Comparison of ENCODE assay signal across 8 cellular contexts in genomic region chr9:64622058-64622457, GRCh38.
A peak's percentile ranks its signal among the peaks of the same experiment; 100 is the strongest.
DNase-seq lines count a peak whose midpoint lies in the region; ATAC-seq and TF ChIP-seq lines count a peak whose summit lies in the region.
"Not testable (repeated sequence)": the region's sequence is repeated elsewhere in the genome, so short reads cannot be mapped to it uniquely, and the experiment has no call there.

No MANE protein-coding gene starts in this region.

- H3K27ac ChIP-seq in spleen, upper lobe of right lung: not testable (repeated sequence)

- H3K36me3 ChIP-seq in BE2C, spleen, upper lobe of right lung: not testable (repeated sequence)

- ATAC-seq in Right ventricle myocardium superior (ENCODE audit: poor library complexity); left lobe of liver; upper lobe of right lung: not testable (repeated sequence)

- WGBS in spleen, 5 donors: 87 to 97% (median 94%) methylated on average over 4 to 5 of the region's 8 CpGs; no CpG with 5 or more reads in 1 of the 5 donors

- H3K9me3 ChIP-seq in BE2C, spleen, upper lobe of right lung: not testable (repeated sequence)

- H3K9me3 Mint-ChIP-seq in activated naive CD4-positive, alpha-beta T cell treated with anti-CD3 and anti-CD28 coated beads, Interleukin-2, amount 10 ng/mL, durations not matched to agents 7 days and 5 days; osteocyte (ENCODE audit: unreplicated experiment): not testable (repeated sequence)

- H3K4me1 Mint-ChIP-seq in activated naive CD4-positive, alpha-beta T cell treated with anti-CD3 and anti-CD28 coated beads, Interleukin-2, amount 10 ng/mL, durations not matched to agents 7 days and 5 days; osteocyte (ENCODE audit: unreplicated experiment): not testable (repeated sequence)

- H3K4me3 ChIP-seq in BE2C (ENCODE audit: low read depth, low read length); spleen; upper lobe of right lung: not testable (repeated sequence)

- H3K27me3 Mint-ChIP-seq in activated naive CD4-positive, alpha-beta T cell treated with anti-CD3 and anti-CD28 coated beads, Interleukin-2, amount 10 ng/mL, durations not matched to agents 7 days and 5 days; osteocyte (ENCODE audit: unreplicated experiment): not testable (repeated sequence)

- H3K4me1 ChIP-seq in BE2C, spleen, upper lobe of right lung: not testable (repeated sequence)

- not testable (repeated sequence) for TF ChIP-seq CTCF in BE2C (IDR thresholded peaks at IDR 0.05; ENCODE audit: low read depth, low read length); osteocyte (IDR thresholded peaks at IDR 0.05); spleen (IDR thresholded peaks at IDR 0.05 in 8 of 11, conservative IDR thresholded peaks at IDR 0.05 in 3 of 11); upper lobe of right lung (IDR thresholded peaks at IDR 0.05)

- H3K27ac Mint-ChIP-seq in activated naive CD4-positive, alpha-beta T cell treated with anti-CD3 and anti-CD28 coated beads, Interleukin-2, amount 10 ng/mL, durations not matched to agents 7 days and 5 days; osteocyte (ENCODE audit: unreplicated experiment): not testable (repeated sequence)

- intact Hi-C loops in Right ventricle myocardium superior (cut with DNase I); spleen (cut with DNase I; ENCODE audit: low total_unique reads); upper lobe of right lung (cut with DNase I): not testable (repeated sequence)

- DNase-seq in BE2C (peak; percentile 6), Right ventricle myocardium superior (peak; percentile 41), left lobe of liver (ENCODE audit: low spot score) (peak; percentile 36), osteocyte (ENCODE audit: extremely low spot score, unreplicated experiment) (peak; percentile 73), spleen (peak; percentile 58), upper lobe of right lung (peak; percentile 57)
- peak; percentile 1 for DNase-seq in activated CD4-positive, alpha-beta T cell treated with anti-CD3 and anti-CD28 coated beads for 1 hour
- DNase-seq in activated naive CD4-positive, alpha-beta T cell treated with anti-CD3 and anti-CD28 coated beads, Interleukin-2, amount 10 ng/mL, durations not matched to agents 7 days and 5 days: peak; percentile 1

- H3K36me3 Mint-ChIP-seq in activated naive CD4-positive, alpha-beta T cell treated with anti-CD3 and anti-CD28 coated beads, Interleukin-2, amount 10 ng/mL, durations not matched to agents 7 days and 5 days; osteocyte (ENCODE audit: unreplicated experiment): not testable (repeated sequence)

- CTCF ChIA-PET in activated naive CD4-positive, alpha-beta T cell treated with anti-CD3 and anti-CD28 coated beads, Interleukin-2, amount 10 ng/mL, durations not matched to agents 7 days and 5 days (lab: Charles Lee): not testable (repeated sequence)

- not testable (repeated sequence) for H3K4me3 Mint-ChIP-seq in activated naive CD4-positive, alpha-beta T cell treated with anti-CD3 and anti-CD28 coated beads, Interleukin-2, amount 10 ng/mL, durations not matched to agents 7 days and 5 days; osteocyte (ENCODE audit: unreplicated experiment)

- H3K27me3 ChIP-seq in BE2C; spleen (replicated peaks in 1 of 7); upper lobe of right lung: not testable (repeated sequence)

- TF ChIP-seq POLR2A in spleen (IDR thresholded peaks at IDR 0.05): not testable (repeated sequence)

Comparison
In these comparisons a context has a peak if more than half of its experiments do, and no peak if none do; other contexts are left out.
1. DNase-seq: peak in every context shown above with its lines; median percentile 73 in osteocyte; 58 in spleen; 57 in upper lobe of right lung; 41 in Right ventricle myocardium superior; 36 in left lobe of liver; 6 in BE2C; 1 in activated CD4-positive, alpha-beta T cell treated with anti-CD3 and anti-CD28 coated beads for 1 hour; 1 in activated naive CD4-positive, alpha-beta T cell treated with anti-CD3 and anti-CD28 coated beads, Interleukin-2, amount 10 ng/mL, durations not matched to agents 7 days and 5 days.